7 cellular contexts compared by ENCODE assay signal in the genomic region with DNA sequence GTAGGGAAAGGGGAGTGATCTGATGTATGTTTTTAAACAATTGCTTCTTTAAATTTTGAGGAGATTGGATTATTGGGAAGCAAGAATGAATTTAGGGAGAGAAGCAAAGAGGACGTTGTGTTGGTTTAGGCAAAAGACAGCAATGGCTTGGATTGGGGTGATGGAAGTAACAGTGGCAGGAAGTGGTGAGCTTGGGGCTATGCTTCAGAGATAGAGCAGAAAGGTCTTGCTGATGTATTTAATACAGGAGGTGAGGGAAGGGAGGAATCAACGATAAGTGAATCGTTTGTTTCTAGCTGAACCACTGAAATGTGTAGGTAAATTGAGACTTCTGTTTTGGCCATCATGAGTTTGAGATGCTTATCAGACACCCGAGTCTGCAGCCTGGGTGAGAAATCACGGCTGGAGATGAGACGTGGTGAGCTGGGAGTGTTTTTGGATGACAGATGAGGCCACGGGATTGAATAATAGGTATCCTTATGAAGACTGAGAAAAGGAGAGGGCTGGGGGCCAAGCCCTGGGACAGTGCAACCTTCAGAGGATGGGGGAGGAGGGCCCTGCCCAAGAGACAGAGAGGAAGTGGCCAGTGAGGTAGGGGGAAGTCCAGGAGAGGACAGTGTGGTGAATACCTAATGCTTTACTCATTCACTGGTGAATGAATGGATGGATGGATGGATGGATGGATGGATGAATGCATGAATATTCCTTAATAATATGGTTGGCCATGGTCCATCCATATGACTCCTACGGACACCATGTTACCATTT. TPM values are rescaled to one million over a fixed set of nuclear protein-coding genes. Genes with fewer than 3 reads are reported as not detected.
DNase-seq lines count a peak whose midpoint lies in the region; ATAC-seq, FAIRE-seq and TF ChIP-seq lines count a peak whose summit lies in the region.
"Not testable (repeated sequence)": the region's sequence is repeated elsewhere in the genome, so short reads cannot be mapped to it uniquely, and the experiment has no call there.

No MANE protein-coding gene starts in this region.

- H3K79me2 ChIP-seq in K562 (ENCODE audit: control insufficient read depth, insufficient read depth, low read length) = not testable (repeated sequence)

- not testable (repeated sequence) for H3K9me3 ChIP-seq in T-helper 17 cell (ENCODE audit: control insufficient read depth, low read length, poor library complexity, severe bottlenecking); K562 (replicated peaks; ENCODE audit: control insufficient read depth, insufficient read depth, low read depth, low read length)

- H3K4me1 ChIP-seq in K562 (replicated peaks in 1 of 2; ENCODE audit: control insufficient read depth in 2 of 2, insufficient read depth in 2 of 2, low read length in 2 of 2) = not testable (repeated sequence)

- CTCF ChIA-PET in activated CD8-positive, alpha-beta memory T cell treated with anti-CD3 and anti-CD28 coated beads, Interleukin-2, amount 10 ng/mL, durations not matched to agents 7 days and 5 days (lab: Charles Lee); K562 (lab: Yijun Ruan, JAX; ENCODE audit: low intra/inter-chr PET ratio): not testable (repeated sequence)

- H2AFZ ChIP-seq in K562 (ENCODE audit: low read depth, low read length) = not testable (repeated sequence)

- peak overlapping the region; percentile 39 for H3K4me3 Mint-ChIP-seq in T-helper 17 cell
- H3K4me3 Mint-ChIP-seq in activated CD8-positive, alpha-beta memory T cell treated with anti-CD3 and anti-CD28 coated beads, Interleukin-2, amount 10 ng/mL, durations not matched to agents 7 days and 5 days = not testable (repeated sequence)

- not testable (repeated sequence) for H3K36me3 Mint-ChIP-seq in T-helper 17 cell (ENCODE audit: low read depth); activated CD8-positive, alpha-beta memory T cell treated with anti-CD3 and anti-CD28 coated beads, Interleukin-2, amount 10 ng/mL, durations not matched to agents 7 days and 5 days

- 0% methylated on average over 3 of the region's 8 CpGs for WGBS in K562 (ENCODE audit: insufficient coverage, low coverage, missing lambda C conversion rate)

- TF ChIP-seq CTCF in K562 (IDR thresholded peaks at IDR 0.05 in 2 of 3, conservative IDR thresholded peaks at IDR 0.05 in 1 of 3; ENCODE audit: insufficient read depth in 2 of 3, low read depth in 1 of 3, low read length in 3 of 3) = not testable (repeated sequence)

- in situ Hi-C loops in K562 (cut with MboI) = not testable (repeated sequence)

- TF ChIP-seq POLR2A in K562 (conservative IDR thresholded peaks at IDR 0.05) = not testable (repeated sequence)

- H3K9ac ChIP-seq in K562 (ENCODE audit: insufficient read depth in 1 of 2, low read depth in 2 of 2, low read length in 2 of 2) = not testable (repeated sequence)

- not testable (repeated sequence) for TF ChIP-seq EP300 in K562 (IDR thresholded peaks at IDR 0.05; ENCODE audit: low read length)

- H3K27me3 Mint-ChIP-seq in T-helper 17 cell; activated CD8-positive, alpha-beta memory T cell treated with anti-CD3 and anti-CD28 coated beads, Interleukin-2, amount 10 ng/mL, durations not matched to agents 7 days and 5 days: not testable (repeated sequence)

- POLR2A ChIA-PET in K562 (lab: Yijun Ruan, JAX) = not testable (repeated sequence)

- H3K27ac Mint-ChIP-seq in T-helper 17 cell = not testable (repeated sequence)
- peak overlapping the region; percentile 76 for H3K27ac Mint-ChIP-seq in activated CD8-positive, alpha-beta memory T cell treated with anti-CD3 and anti-CD28 coated beads, Interleukin-2, amount 10 ng/mL, durations not matched to agents 7 days and 5 days

- intact Hi-C loops in K562 (cut with micrococcal nuclease) = not testable (repeated sequence)

- not testable (repeated sequence) for BruUV-seq in K562 (replicated peaks; lab: Mats Ljungman, UMichigan)

- ATAC-seq in T-helper 17 cell (peak; percentile 69), K562 (peak; percentile 66; the same call in 2 of the 3 replicates)
- peak; percentile 87 for ATAC-seq in activated CD8-positive, alpha-beta memory T cell treated with anti-CD3 and anti-CD28 coated beads, Interleukin-2, amount 10 ng/mL, durations not matched to agents 7 days and 5 days

- not testable (repeated sequence) for H3K27ac ChIP-seq in K562 (ENCODE audit: extremely low read depth, low read depth, low read length)

- not testable (repeated sequence) for H3K9me1 ChIP-seq in K562 (ENCODE audit: control insufficient read depth, insufficient read depth, low read length)

- H4K20me1 ChIP-seq in K562 (replicated peaks; ENCODE audit: control insufficient read depth, insufficient read depth, low read length) = not testable (repeated sequence)

- H3K9me3 Mint-ChIP-seq in activated CD8-positive, alpha-beta memory T cell treated with anti-CD3 and anti-CD28 coated beads, Interleukin-2, amount 10 ng/mL, durations not matched to agents 7 days and 5 days (ENCODE audit: low read depth) = not testable (repeated sequence)

- not testable (repeated sequence) for H3K27me3 ChIP-seq in K562 (ENCODE audit: control insufficient read depth in 2 of 2, insufficient read depth in 2 of 2, low read length in 2 of 2)

- H3K4me3 ChIP-seq in K562 = not testable (repeated sequence)

- not testable (repeated sequence) for FAIRE-seq in K562 (lab: Jason Lieb, UNC)

- not testable (repeated sequence) for TF ChIP-seq RAD21 in K562 (CRISPR knock-in tag; conservative IDR thresholded peaks at IDR 0.05 in 1 of 2, IDR thresholded peaks at IDR 0.05 in 1 of 2)

- not testable (repeated sequence) for H3K36me3 ChIP-seq in K562 (ENCODE audit: control insufficient read depth, insufficient read depth, low read length)

- not testable (repeated sequence) for H3K4me1 Mint-ChIP-seq in T-helper 17 cell; activated CD8-positive, alpha-beta memory T cell treated with anti-CD3 and anti-CD28 coated beads, Interleukin-2, amount 10 ng/mL, durations not matched to agents 7 days and 5 days

- DNase-seq in EH (ENCODE audit: low read depth) (peak; percentile 31), LHCN-M2 (ENCODE audit: low read depth) (peak; percentile 14), K562 (ENCODE audit: extremely low read depth in 1 of 4, low spot score in 3 of 4) (peak in 1 of 4 experiments; percentile 4), kidney glomerular epithelial cell (lab: John Stamatoyannopoulos, UW) (peak; percentile 27), renal cortical epithelial cell (ENCODE audit: low read depth) (peak; percentile 9)
- DNase-seq in T-helper 17 cell = not testable (repeated sequence)
- DNase-seq in activated CD8-positive, alpha-beta memory T cell treated with anti-CD3 and anti-CD28 coated beads, Interleukin-2, amount 10 ng/mL, durations not matched to agents 7 days and 5 days = peak; percentile 66

- not testable (repeated sequence) for H3K4me2 ChIP-seq in K562 (ENCODE audit: insufficient read depth, low read length)

TF ChIP-seq in K562, 482 proteins besides CTCF, POLR2A, EP300 and RAD21:
- peak; percentile 70; the same call in 1 of the 2 replicates for TF ChIP-seq SPI1 (IDR thresholded peaks at IDR 0.05; ENCODE audit: borderline replicate concordance, low read depth, low read length)

RNA-seq across cellular contexts. Expression of a gene that starts 33.9 kb away (rescaled TPM):
- total RNA-seq in LHCN-M2 (2014; rRNA removed) (36.0 and 54.5 TPM in 2 replicates), T-helper 17 cell (100 to 1,000 TPM in 1 of 2 donors, 10 to 100 TPM in 1; 89.9 to 101 TPM), K562 (2014; rRNA removed) (18.8 and 22.6 TPM in 2 replicates), K562 (2014; rRNA removed; fragmentation: Illumina TruSeq; extraction: Trizol) (18.5 and 21.2 TPM in 2 replicates), K562 (2015; rRNA removed; fragmentation: Illumina TruSeq; extraction: Trizol) (22.3 and 27.2 TPM in 2 replicates), K562 (2021) (45.4 and 48.7 TPM in 2 replicates), renal cortical epithelial cell (10.1 and 59.9 TPM in 2 replicates)
- polyA plus RNA-seq in LHCN-M2 (2012) = 28.2 TPM
- 100 to 1,000 TPM; 109 to 133 TPM for total RNA-seq in activated CD8-positive, alpha-beta memory T cell treated with anti-CD3 and anti-CD28 coated beads, Interleukin-2, amount 10 ng/mL, durations not matched to agents 7 days and 5 days
- 515 and 560 TPM in 2 replicates for total RNA-seq in K562 (2011; cell fraction: chromatin; rRNA removed; ENCODE audit: low replicate concordance)
- total RNA-seq in K562 (2011; cell fraction: nucleolus; rRNA removed) = 263 and 272 TPM in 2 replicates
- 230 and 262 TPM in 2 replicates for total RNA-seq in K562 (2011; cell fraction: nucleoplasm; rRNA removed)
- polyA plus RNA-seq in K562 (2011; rRNA removed) (35.9 and 49.4 TPM in 2 replicates), K562 (2014; fragmentation: Illumina TruSeq; extraction: Trizol) (27.2 and 36.1 TPM in 2 replicates), K562 (2014; fragmentation: Nextera tagmentation; extraction: Ambion mirVana) (1 to 10 TPM; 8.2 TPM), K562 (2014; rRNA removed) (38.9 and 44.7 TPM in 2 replicates)
- 24.0 and 29.8 TPM in 2 replicates for polyA plus RNA-seq in K562 (2011; cell fraction: cytosol; rRNA removed)
- 307 and 315 TPM in 2 replicates for polyA plus RNA-seq in K562 (2011; cell fraction: nucleus; rRNA removed)
- polyA plus RNA-seq in K562 (2012) = 51.9 and 71.6 TPM in 2 replicates
- polyA minus RNA-seq in K562 (2011; rRNA and poly(A)+ RNA removed) = 19.6 and 20.1 TPM in 2 replicates
- 13.3 and 14.5 TPM in 2 replicates for polyA minus RNA-seq in K562 (2011; cell fraction: cytosol; rRNA and poly(A)+ RNA removed)
- 66.5 and 88.9 TPM in 2 replicates for polyA minus RNA-seq in K562 (2011; cell fraction: nucleus; rRNA and poly(A)+ RNA removed)
